Comparison of ENCODE assay signal across 33 cellular contexts in genomic region chr9:73280113-73280512, GRCh38.
"Had no signal": no experiment of that assay in that cellular context is flagged by ENCODE, and none has a peak within 500 bp of the region (broad histone marks: within the 10 kb centered on the region; RNA-seq: fewer than 3 reads in every experiment).

No MANE protein-coding gene starts in this region.

- H3K36me3 Mint-ChIP-seq: activated CD4-positive, alpha-beta memory T cell treated with anti-CD3 and anti-CD28 coated beads for 36 hours; activated naive CD4-positive, alpha-beta T cell treated with anti-CD3 and anti-CD28 coated beads, Interleukin-2, amount 10 ng/mL, durations not matched to agents 7 days and 5 days; activated naive CD4-positive, alpha-beta T cell treated with anti-CD3 and anti-CD28 coated beads, Interleukin-2, amount 50 U/mL, for 24 hours; activated naive CD8-positive, alpha-beta T cell had no signal

- H3K27me3 Mint-ChIP-seq: activated B cell treated with CpG ODN at 0.5 μM for 24 hours; activated CD4-positive, alpha-beta T cell treated with anti-CD3 and anti-CD28 coated beads, Interleukin-2, amount 10 ng/mL, durations not matched to agents 24 days and 14 days; activated naive CD4-positive, alpha-beta T cell treated with anti-CD3 and anti-CD28 coated beads, Interleukin-2, amount 10 ng/mL, durations not matched to agents 7 days and 5 days had no signal

- DNase-seq: activated B cell treated with CpG ODN at 0.5 μM for 24 hours; activated CD4-positive, alpha-beta memory T cell treated with anti-CD3 and anti-CD28 coated beads for 36 hours; activated CD4-positive, alpha-beta T cell treated with anti-CD3 and anti-CD28 coated beads for 4 hours; activated CD4-positive, alpha-beta T cell treated with anti-CD3 and anti-CD28 coated beads, Interleukin-2, amount 10 ng/mL, durations not matched to agents 24 days and 14 days; activated CD4-positive, alpha-beta T cell treated with anti-CD3 and anti-CD28 coated beads, Interleukin-2, amount 50 U/mL, for 1 hour; activated CD4-positive, alpha-beta T cell treated with anti-CD3 and anti-CD28 coated beads, Interleukin-2, amount 50 U/mL, for 4 hours; activated CD4-positive, CD25-positive, alpha-beta regulatory T cell treated with anti-CD3 and anti-CD28 coated beads, Interleukin-2, amount 50 U/mL, for 72 hours; activated CD8-positive, alpha-beta memory T cell treated with anti-CD3 and anti-CD28 coated beads, Interleukin-2, amount 50 U/mL, for 4 hours; activated CD8-positive, alpha-beta T cell treated with anti-CD3 and anti-CD28 coated beads for 36 hours; activated effector memory CD4-positive, alpha-beta T cell treated with Interleukin-2 at 50 U/mL for 16 hours; activated gamma-delta T cell; activated naive CD4-positive, alpha-beta T cell treated with anti-CD3 and anti-CD28 coated beads, Interleukin-2, amount 10 ng/mL, durations not matched to agents 7 days and 5 days; activated naive CD4-positive, alpha-beta T cell treated with Interleukin-2 at 50 U/mL for 16 hours; activated T-cell treated with anti-CD3 and anti-CD28 coated beads for 4 hours; activated T-cell treated with anti-CD3 and anti-CD28 coated beads, Interleukin-2, amount 50 U/mL, for 1 hour; activated T-cell treated with anti-CD3 and anti-CD28 coated beads, Interleukin-2, amount 50 U/mL, for 4 hours; activated T-cell treated with anti-CD3 and anti-CD28 coated beads, Interleukin-2, amount 50 U/mL, for 72 hours; adrenal gland; amniotic stem cell; aorta; body of pancreas; brain microvascular endothelial cell; central memory CD4-positive, alpha-beta T cell; T-helper 2 cell; T-helper 9 cell had no signal

- ATAC-seq: activated CD8-positive, alpha-beta T cell treated with anti-CD3 and anti-CD28 coated beads for 36 hours; activated T-cell treated with anti-CD3 and anti-CD28 coated beads, Interleukin-2, amount 50 U/mL, for 4 hours; activated T-cell treated with anti-CD3 and anti-CD28 coated beads, Interleukin-2, amount 50 U/mL, for 72 hours; activated T-helper 17 cell treated with anti-CD3 and anti-CD28 coated beads, Interleukin-2, amount 50 U/mL, for 72 hours; body of pancreas had no signal

- H3K27me3 ChIP-seq: adrenal gland, body of pancreas, brain microvascular endothelial cell had no signal

- H3K4me1 ChIP-seq: adrenal gland, body of pancreas, breast epithelium had no signal

- H3K27ac Mint-ChIP-seq: activated B cell treated with CpG ODN at 0.5 μM for 24 hours; activated CD4-positive, alpha-beta memory T cell treated with anti-CD3 and anti-CD28 coated beads for 36 hours; activated CD4-positive, alpha-beta T cell treated with anti-CD3 and anti-CD28 coated beads, Interleukin-2, amount 10 ng/mL, durations not matched to agents 24 days and 14 days; activated CD8-positive, alpha-beta T cell treated with anti-CD3 and anti-CD28 coated beads for 36 hours; activated naive CD4-positive, alpha-beta T cell treated with anti-CD3 and anti-CD28 coated beads, Interleukin-2, amount 10 ng/mL, durations not matched to agents 7 days and 5 days; activated naive CD4-positive, alpha-beta T cell treated with anti-CD3 and anti-CD28 coated beads, Interleukin-2, amount 50 U/mL, for 24 hours; activated naive CD8-positive, alpha-beta T cell; activated T-cell treated with anti-CD3 and anti-CD28 coated beads, Interleukin-2, amount 50 U/mL, for 72 hours; activated T-helper 1 cell treated with anti-CD3 and anti-CD28 coated beads, Interleukin-12 subunit alpha, Interleukin-12 subunit beta, Interleukin-2, Interleukin-4 antibody, amounts not matched to agents 30 ng/mL and 10 ng/mL and 1 ng/mL, durations not matched to agents 14 hours and 24 hours and 36 hours; activated T-helper 17 cell treated with anti-CD3 and anti-CD28 coated beads, Interleukin-2, amount 50 U/mL, for 72 hours; T-helper 1 cell treated with Interleukin-12 subunit alpha and Interleukin-12 subunit beta and Interleukin-4 antibody, amounts not matched to agents 30 μg/mL and 1 μg/mL, for 36 hours; T-helper 2 cell treated with Interferon-gamma antibody and Interleukin-4, amounts not matched to agents 5 μg/mL and 100 μg/mL, for 36 hours had no signal

- H3K4me1 Mint-ChIP-seq: activated B cell treated with CpG ODN at 0.5 μM for 24 hours; activated CD4-positive, alpha-beta T cell treated with anti-CD3 and anti-CD28 coated beads, Interleukin-2, amount 10 ng/mL, durations not matched to agents 24 days and 14 days; activated naive CD4-positive, alpha-beta T cell treated with anti-CD3 and anti-CD28 coated beads, Interleukin-2, amount 10 ng/mL, durations not matched to agents 7 days and 5 days; activated naive CD4-positive, alpha-beta T cell treated with anti-CD3 and anti-CD28 coated beads, Interleukin-2, amount 50 U/mL, for 24 hours; activated T-helper 17 cell treated with anti-CD3 and anti-CD28 coated beads, Interleukin-2, amount 50 U/mL, for 72 hours had no signal

- H3K4me3 Mint-ChIP-seq: activated B cell treated with CpG ODN at 0.5 μM for 24 hours; activated CD4-positive, alpha-beta memory T cell treated with anti-CD3 and anti-CD28 coated beads for 36 hours; activated CD4-positive, alpha-beta T cell treated with anti-CD3 and anti-CD28 coated beads, Interleukin-2, amount 10 ng/mL, durations not matched to agents 24 days and 14 days; activated CD8-positive, alpha-beta T cell treated with anti-CD3 and anti-CD28 coated beads for 36 hours; activated naive CD4-positive, alpha-beta T cell treated with anti-CD3 and anti-CD28 coated beads, Interleukin-2, amount 10 ng/mL, durations not matched to agents 7 days and 5 days; activated naive CD4-positive, alpha-beta T cell treated with anti-CD3 and anti-CD28 coated beads, Interleukin-2, amount 50 U/mL, for 24 hours; activated naive CD8-positive, alpha-beta T cell; activated T-cell treated with anti-CD3 and anti-CD28 coated beads, Interleukin-2, amount 50 U/mL, for 4 hours; activated T-cell treated with anti-CD3 and anti-CD28 coated beads, Interleukin-2, amount 50 U/mL, for 72 hours; activated T-helper 1 cell treated with anti-CD3 and anti-CD28 coated beads, Interleukin-12 subunit alpha, Interleukin-12 subunit beta, Interleukin-2, Interleukin-4 antibody, amounts not matched to agents 30 ng/mL and 10 ng/mL and 1 ng/mL, durations not matched to agents 14 hours and 24 hours and 36 hours; activated T-helper 17 cell treated with anti-CD3 and anti-CD28 coated beads, Interleukin-2, amount 50 U/mL, for 72 hours; T-helper 1 cell treated with Interleukin-12 subunit alpha and Interleukin-12 subunit beta and Interleukin-4 antibody, amounts not matched to agents 30 μg/mL and 1 μg/mL, for 36 hours; T-helper 2 cell treated with Interferon-gamma antibody and Interleukin-4, amounts not matched to agents 5 μg/mL and 100 μg/mL, for 36 hours had no signal

- H3K36me3 ChIP-seq: adrenal gland, brain microvascular endothelial cell had no signal

- H3K9me3 ChIP-seq: adrenal gland, body of pancreas, breast epithelium had no signal

- H3K27ac ChIP-seq: adrenal gland, body of pancreas, brain microvascular endothelial cell, breast epithelium, VCaP had no signal

- H3K9me3 Mint-ChIP-seq: activated B cell treated with CpG ODN at 0.5 μM for 24 hours; activated CD4-positive, alpha-beta memory T cell treated with anti-CD3 and anti-CD28 coated beads for 36 hours; activated CD4-positive, alpha-beta T cell treated with anti-CD3 and anti-CD28 coated beads, Interleukin-2, amount 10 ng/mL, durations not matched to agents 24 days and 14 days; activated CD8-positive, alpha-beta T cell treated with anti-CD3 and anti-CD28 coated beads for 36 hours; activated naive CD4-positive, alpha-beta T cell treated with anti-CD3 and anti-CD28 coated beads, Interleukin-2, amount 10 ng/mL, durations not matched to agents 7 days and 5 days; activated naive CD4-positive, alpha-beta T cell treated with anti-CD3 and anti-CD28 coated beads, Interleukin-2, amount 50 U/mL, for 24 hours; activated T-cell treated with anti-CD3 and anti-CD28 coated beads, Interleukin-2, amount 50 U/mL, for 4 hours; activated T-helper 1 cell treated with anti-CD3 and anti-CD28 coated beads, Interleukin-12 subunit alpha, Interleukin-12 subunit beta, Interleukin-2, Interleukin-4 antibody, amounts not matched to agents 30 ng/mL and 10 ng/mL and 1 ng/mL, durations not matched to agents 14 hours and 24 hours and 36 hours; T-helper 1 cell treated with Interleukin-12 subunit alpha and Interleukin-12 subunit beta and Interleukin-4 antibody, amounts not matched to agents 30 μg/mL and 1 μg/mL, for 36 hours; T-helper 2 cell treated with Interferon-gamma antibody and Interleukin-4, amounts not matched to agents 5 μg/mL and 100 μg/mL, for 36 hours had no signal

- H3K4me3 ChIP-seq: adrenal gland, body of pancreas, breast epithelium had no signal
